11 cellular contexts compared by ENCODE assay signal in genomic region chr20:56924976-56925695, GRCh38.
DNase-seq lines count a peak whose midpoint lies in the region; ATAC-seq and TF ChIP-seq lines count a peak whose summit lies in the region.
"Had no signal": no experiment of that assay in that cellular context is flagged by ENCODE, and none has a peak within 500 bp of the region (broad histone marks: within the 10 kb centered on the region; RNA-seq: fewer than 3 reads in every experiment).

No MANE protein-coding gene starts in this region.

- POLR2A ChIA-PET in activated CD4-positive, alpha-beta memory T cell treated with anti-CD3 and anti-CD28 coated beads for 36 hours (lab: Charles Lee): no interaction called here
- POLR2A ChIA-PET in CD4-positive, alpha-beta memory T cell (lab: Charles Lee; ENCODE audit: partially characterized antibody): no interaction called here

- H3K36me3 ChIP-seq in neural cell (ENCODE audit: insufficient read depth, low read length): no peaks in the 10 kb centered on the region
- no peaks in the 10 kb centered on the region for H3K36me3 ChIP-seq in CD4-positive, alpha-beta memory T cell (ENCODE audit: insufficient read depth, low read length)
- H3K36me3 ChIP-seq: SJSA1 had no signal

- H3K18ac ChIP-seq in H9 (ENCODE audit: insufficient read length, low read depth, low read length): no peak overlapping the region

- TF ChIP-seq EP300 in neural cell (conservative IDR thresholded peaks at IDR 0.05; ENCODE audit: poor library complexity, severe bottlenecking): no peak

- WGBS in H9 (ENCODE audit: extremely low coverage, insufficient read length, low lambda C conversion rate): no CpG with 5 or more reads among the region's 68 CpGs

- intact Hi-C loops in activated CD4-positive, alpha-beta memory T cell treated with anti-CD3 and anti-CD28 coated beads for 36 hours (cut with micrococcal nuclease): loop anchor here (10.0 kb wide), 1 partner anchor 290 kb away; no protein-coding TSS in a partner anchor
- intact Hi-C loops in CD4-positive, alpha-beta memory T cell (cut with micrococcal nuclease): no loop called here

- ATAC-seq in HG03045 (IDR thresholded peaks at IDR 0.05; ENCODE audit: unreplicated experiment): no peak

- no peaks in the 10 kb centered on the region for H3K36me3 Mint-ChIP-seq in H9 (ENCODE audit: insufficient read depth in 1 of 3, low read depth in 3 of 3)
- no peaks in the 10 kb centered on the region for H3K36me3 Mint-ChIP-seq in activated CD4-positive, alpha-beta memory T cell treated with anti-CD3 and anti-CD28 coated beads for 36 hours
- H3K36me3 Mint-ChIP-seq in CD4-positive, alpha-beta memory T cell: no peaks in the 10 kb centered on the region

- H3K27me3 Mint-ChIP-seq in H9 (ENCODE audit: low read depth): peaks cover 86% of the 10 kb centered on the region
- peaks cover 49% of the 10 kb centered on the region for H3K27me3 Mint-ChIP-seq in activated CD4-positive, alpha-beta memory T cell treated with anti-CD3 and anti-CD28 coated beads for 36 hours
- H3K27me3 Mint-ChIP-seq in CD4-positive, alpha-beta memory T cell: peaks cover 39 to 48% of the 10 kb centered on the region in 2 donors

- H3K23ac ChIP-seq in H9 (ENCODE audit: insufficient read length, low read depth, low read length): no peak overlapping the region

- TF ChIP-seq RAD21 in neural cell (conservative IDR thresholded peaks at IDR 0.05): no peak

- H2AFZ ChIP-seq in H9 (ENCODE audit: low read length): no peak overlapping the region
- H2AFZ ChIP-seq in neural cell (ENCODE audit: low read depth, low read length): no peak overlapping the region

- H3K4me2 ChIP-seq in H9 (ENCODE audit: insufficient read depth, insufficient read length, low read length): peak overlapping the region; percentile 37
- peak overlapping the region; percentile 83 for H3K4me2 ChIP-seq in neural cell (ENCODE audit: low read length)

- H3F3A ChIP-seq in neural cell (ENCODE audit: insufficient read depth, low read length, poor library complexity, severe bottlenecking): no peaks in the 10 kb centered on the region

- peaks cover 4% of the 10 kb centered on the region; the same call in 1 of the 2 replicates for H3K4me1 ChIP-seq in H9 (ENCODE audit: insufficient read depth, low read length)
- H3K4me1 ChIP-seq in CD4-positive, alpha-beta memory T cell (ENCODE audit: insufficient read depth, low read length): no peaks in the 10 kb centered on the region

- H3K27me3 ChIP-seq in H9 (ENCODE audit: insufficient read depth, low read length) (peaks cover 21% of the 10 kb centered on the region; the same call in 1 of the 2 replicates), neural cell (ENCODE audit: insufficient read depth, low read depth, low read length) (peaks cover 100% of the 10 kb centered on the region)
- H3K27me3 ChIP-seq in CD4-positive, alpha-beta memory T cell (ENCODE audit: insufficient read depth, low read length): peaks cover 22% of the 10 kb centered on the region

- no peaks in the 10 kb centered on the region for H4K20me1 ChIP-seq in H9 (ENCODE audit: control insufficient read depth, insufficient read depth, insufficient read length)
- H4K20me1 ChIP-seq in neural cell (ENCODE audit: insufficient read depth): no peaks in the 10 kb centered on the region

- H3K9ac ChIP-seq in H9 (ENCODE audit: extremely low read depth, insufficient read length, low read length) (no peak overlapping the region), neural cell (ENCODE audit: low read length) (peak overlapping the region; percentile 19)

- H3T11ph ChIP-seq in H9 (ENCODE audit: low read length): no peak overlapping the region

- H3K27ac Mint-ChIP-seq in H9: no peak overlapping the region; a peak in 2 of 7 replicates
- no peak overlapping the region for H3K27ac Mint-ChIP-seq in activated CD4-positive, alpha-beta memory T cell treated with anti-CD3 and anti-CD28 coated beads for 36 hours
- no peak overlapping the region for H3K27ac Mint-ChIP-seq in CD4-positive, alpha-beta memory T cell

- no peak overlapping the region for H2BK20ac ChIP-seq in H9 (ENCODE audit: low read depth, low read length, poor library complexity, severe bottlenecking)

- H3K79me1 ChIP-seq in H9 (ENCODE audit: insufficient read depth, low read depth, low read length, poor library complexity, severe bottlenecking): no peaks in the 10 kb centered on the region

- DNase-seq in AG10803 (ENCODE audit: low read depth): no peak
- DNase-seq in H9: peak; percentile 87
- DNase-seq in ecto neural progenitor cell (ENCODE audit: low spot score): peak; percentile 96
- no peak for DNase-seq in activated CD4-positive, alpha-beta memory T cell treated with anti-CD3 and anti-CD28 coated beads for 36 hours
- no peak for DNase-seq in CD4-positive, alpha-beta memory T cell
- no peak for DNase-seq in NCI-H2227 (lab: John Stamatoyannopoulos, UW; ENCODE audit: unreplicated experiment)
- DNase-seq: activated CD8-positive, alpha-beta memory T cell treated with anti-CD3 and anti-CD28 coated beads, Interleukin-2, amount 50 U/mL, for 4 hours; stimulated activated CD4-positive, alpha-beta T cell treated with anti-CD3 and anti-CD28 coated beads, Interleukin-1b, Interleukin-23, amount 100 ng/mL, for 48 hours had no signal

- no peak overlapping the region for H2BK15ac ChIP-seq in H9 (ENCODE audit: low read depth, low read length)

- peaks cover 43 to 44% of the 10 kb centered on the region in 2 experiments for H3K4me1 Mint-ChIP-seq in H9
- no peaks in the 10 kb centered on the region for H3K4me1 Mint-ChIP-seq in activated CD4-positive, alpha-beta memory T cell treated with anti-CD3 and anti-CD28 coated beads for 36 hours (ENCODE audit: low read depth)
- H3K4me1 Mint-ChIP-seq in CD4-positive, alpha-beta memory T cell: peaks cover 0 to 4% (median 2%) of the 10 kb centered on the region in 4 donors

- CTCF ChIA-PET in activated CD4-positive, alpha-beta memory T cell treated with anti-CD3 and anti-CD28 coated beads for 36 hours (lab: Charles Lee): no interaction called here
- CTCF ChIA-PET in CD4-positive, alpha-beta memory T cell (lab: Charles Lee; ENCODE audit: partially characterized antibody): no interaction called here

- H3K9me2 ChIP-seq in neural cell (ENCODE audit: insufficient read depth, low read length): no peaks in the 10 kb centered on the region

- H3K79me2 ChIP-seq in H9 (ENCODE audit: insufficient read depth, low read length): no peaks in the 10 kb centered on the region
- H3K79me2 ChIP-seq in neural cell (replicated peaks; ENCODE audit: insufficient read depth, low read length): no peaks in the 10 kb centered on the region

- no peak overlapping the region for H3K56ac ChIP-seq in H9 (ENCODE audit: insufficient read length, low read depth, low read length)

- H3K4me3 Mint-ChIP-seq in H9: peak overlapping the region; percentile 50 to 82
- H3K4me3 Mint-ChIP-seq in activated CD4-positive, alpha-beta memory T cell treated with anti-CD3 and anti-CD28 coated beads for 36 hours: no peak overlapping the region
- peak overlapping the region in 2 of 8 donors; percentile 20 to 54 for H3K4me3 Mint-ChIP-seq in CD4-positive, alpha-beta memory T cell

- H4K5ac ChIP-seq in H9 (ENCODE audit: insufficient read length, low read depth, low read length): no peak overlapping the region

- H3K27ac ChIP-seq in H9 (ENCODE audit: insufficient read length, low read depth, low read length) (no peak overlapping the region), neural cell (ENCODE audit: low read length) (no peak overlapping the region)
- H3K27ac ChIP-seq in CD4-positive, alpha-beta memory T cell (ENCODE audit: low read depth, low read length): no peak overlapping the region
- H3K27ac ChIP-seq: SJSA1 had no signal

- H3K4me3 ChIP-seq in AG10803 (ENCODE audit: low read length): peak overlapping the region; percentile 9; the same call in 1 of the 2 replicates
- H3K4me3 ChIP-seq in neural cell (ENCODE audit: low read length): peak overlapping the region; percentile 64
- H3K4me3 ChIP-seq in CD4-positive, alpha-beta memory T cell (ENCODE audit: low read length in 2 of 2): no peak overlapping the region
- H3K4me3 ChIP-seq: SJSA1 had no signal

- TF ChIP-seq CTCF in AG10803 (conservative IDR thresholded peaks at IDR 0.05; ENCODE audit: low read length): no peak
- TF ChIP-seq CTCF in H9 (conservative IDR thresholded peaks at IDR 0.05): no peak
- TF ChIP-seq CTCF in neural cell (IDR thresholded peaks at IDR 0.05; ENCODE audit: poor library complexity, severe bottlenecking): no peak

- no peak overlapping the region for H4K8ac ChIP-seq in H9 (replicated peaks; ENCODE audit: insufficient read length, low read depth, low read length)

- no peak overlapping the region for H2BK5ac ChIP-seq in H9 (ENCODE audit: insufficient read length, low read length)

- peaks cover 11% of the 10 kb centered on the region for H3K23me2 ChIP-seq in H9 (ENCODE audit: insufficient read length, low read depth, low read length, poor library complexity, severe bottlenecking)

- no peak overlapping the region for H2BK120ac ChIP-seq in H9 (ENCODE audit: low read depth, low read length, poor library complexity, severe bottlenecking)

- no peaks in the 10 kb centered on the region for H3K9me3 ChIP-seq in H9 (ENCODE audit: control insufficient read depth, low read depth, low read length)
- H3K9me3 ChIP-seq in neural cell (ENCODE audit: low read length): no peaks in the 10 kb centered on the region
- no peaks in the 10 kb centered on the region for H3K9me3 ChIP-seq in CD4-positive, alpha-beta memory T cell (ENCODE audit: control insufficient read depth in 1 of 2, low read length in 2 of 2)

- no peak overlapping the region for H2BK12ac ChIP-seq in H9 (ENCODE audit: insufficient read length, low read depth, low read length)

- no peak overlapping the region for H4K91ac ChIP-seq in H9 (ENCODE audit: insufficient read length, low read depth, low read length)

- no peak overlapping the region for H3K14ac ChIP-seq in H9 (ENCODE audit: insufficient read depth, low read length)

- H2AK5ac ChIP-seq in H9 (ENCODE audit: insufficient read length, low read length): no peak overlapping the region

- H3K9me3 Mint-ChIP-seq in H9: peaks cover 0 to 7% of the 10 kb centered on the region in 2 experiments; a peak in 2 of 5 replicates
- no peaks in the 10 kb centered on the region for H3K9me3 Mint-ChIP-seq in activated CD4-positive, alpha-beta memory T cell treated with anti-CD3 and anti-CD28 coated beads for 36 hours
- peaks cover 0 to 6% (median 0%) of the 10 kb centered on the region in 8 donors for H3K9me3 Mint-ChIP-seq in CD4-positive, alpha-beta memory T cell

- no peak overlapping the region for H3K4ac ChIP-seq in H9 (ENCODE audit: low read depth, low read length)

TF ChIP-seq in neural cell, 6 proteins besides CTCF, POLR2A, EP300 and RAD21:
- TF ChIP-seq EZH2 (IDR thresholded peaks at IDR 0.05; ENCODE audit: borderline replicate concordance, insufficient read depth, low read length, poor library complexity, severe bottlenecking): peak; percentile 89
- no peak for TF ChIP-seq MXI1 (conservative IDR thresholded peaks at IDR 0.05; ENCODE audit: poor library complexity, severe bottlenecking)

Comparison
In these comparisons a context has a peak if more than half of its experiments do, and no peak if none do; other contexts are left out.
1. DNase-seq: peak in H9 (single experiment) and ecto neural progenitor cell (single experiment); none in AG10803 (single experiment), activated CD4-positive, alpha-beta memory T cell treated with anti-CD3 and anti-CD28 coated beads for 36 hours (single experiment), CD4-positive, alpha-beta memory T cell (0 of 5) and NCI-H2227 (single experiment).
2. H3K4me3 ChIP-seq: peak in AG10803 (single experiment) and neural cell (single experiment); none in CD4-positive, alpha-beta memory T cell (0 of 2).